In genomic region chr6:122459865-122460416, GRCh38 we compare ENCODE assay signal across 8 cellular contexts. TPM values are rescaled to one million over a fixed set of nuclear protein-coding genes. Genes with fewer than 3 reads are reported as not detected.
A peak's percentile ranks its signal among the peaks of the same experiment; 100 is the strongest.
DNase-seq lines count a peak whose midpoint lies in the region; ATAC-seq, FAIRE-seq and TF ChIP-seq lines count a peak whose summit lies in the region.
"Not testable (repeated sequence)": the region's sequence is repeated elsewhere in the genome, so short reads cannot be mapped to it uniquely, and the experiment has no call there.

No MANE protein-coding gene starts in this region.

- not testable (repeated sequence) for H3K9ac ChIP-seq in HepG2 (ENCODE audit: insufficient read depth, low read depth, low read length)

- not testable (repeated sequence) for H3F3A ChIP-seq in PC-9 (ENCODE audit: insufficient read depth, low read depth)

- H3K4me2 ChIP-seq in A549: 0 out of 3 replicates have a peak overlapping the region, but pooled peaks have one; percentile 1
- peak overlapping the region; percentile 7; the same call in 1 of the 2 replicates for H3K4me2 ChIP-seq in PC-9
- H3K4me2 ChIP-seq in HepG2 (ENCODE audit: low read depth, low read length): not testable (repeated sequence)

- peaks cover 84 to 95% (median 92%) of the 10 kb centered on the region in 3 donors for H3K4me1 Mint-ChIP-seq in CD8-positive, alpha-beta memory T cell
- peaks cover 80% of the 10 kb centered on the region for H3K4me1 Mint-ChIP-seq in activated T-cell treated with anti-CD3 and anti-CD28 coated beads, Interleukin-2, amount 50 U/mL, for 24 hours (ENCODE audit: low read depth)
- H3K4me1 Mint-ChIP-seq in activated naive CD8-positive, alpha-beta T cell treated with anti-CD3 and anti-CD28 coated beads for 36 hours: peaks cover 67% of the 10 kb centered on the region
- peaks cover 64 to 68% of the 10 kb centered on the region in 2 donors for H3K4me1 Mint-ChIP-seq in natural killer cell treated with Interleukin-12 subunit alpha and Interleukin-12 subunit beta and Interleukin-15 and Interleukin-18, amount 100 ng/mL, for 72 hours (ENCODE audit: low read depth in 2 of 2)
- H3K4me1 Mint-ChIP-seq in stimulated activated memory B cell treated with anti-CD40 and anti-IgM and Interleukin-4, amounts not matched to agents 10 μg/mL and 1 μg/mL and 100 μg/mL, for 72 hours: peaks cover 70% of the 10 kb centered on the region

- WGBS in A549 (ENCODE audit: missing lambda C conversion rate): 97% methylated on average over 8 of the region's 8 CpGs
- WGBS in HepG2 (ENCODE audit: low lambda C conversion rate): 97% methylated on average over 8 of the region's 8 CpGs

- TF ChIP-seq EP300 in A549 (IDR thresholded peaks at IDR 0.05); HepG2 (IDR thresholded peaks at IDR 0.05; ENCODE audit: low read depth in 2 of 2, low read length in 2 of 2); HepG2 (CRISPR knock-in tag; IDR thresholded peaks at IDR 0.05; ENCODE audit: borderline replicate concordance): not testable (repeated sequence)

- not testable (repeated sequence) for BruUV-seq in PC-9 (replicated peaks; lab: Mats Ljungman, UMichigan); HepG2 (replicated peaks; lab: Mats Ljungman, UMichigan)

- H3K36me3 Mint-ChIP-seq in CD8-positive, alpha-beta memory T cell: peaks cover 2 to 58% (median 16%) of the 10 kb centered on the region in 3 donors
- H3K36me3 Mint-ChIP-seq in activated T-cell treated with anti-CD3 and anti-CD28 coated beads, Interleukin-2, amount 50 U/mL, for 24 hours (ENCODE audit: low read depth): peaks cover 70% of the 10 kb centered on the region
- H3K36me3 Mint-ChIP-seq in activated naive CD8-positive, alpha-beta T cell treated with anti-CD3 and anti-CD28 coated beads for 36 hours: peaks cover 49% of the 10 kb centered on the region
- peaks cover 16% of the 10 kb centered on the region for H3K36me3 Mint-ChIP-seq in natural killer cell treated with Interleukin-12 subunit alpha and Interleukin-12 subunit beta and Interleukin-15 and Interleukin-18, amount 100 ng/mL, for 72 hours
- H3K36me3 Mint-ChIP-seq in stimulated activated memory B cell treated with anti-CD40 and anti-IgM and Interleukin-4, amounts not matched to agents 10 μg/mL and 1 μg/mL and 100 μg/mL, for 72 hours: peaks cover 47% of the 10 kb centered on the region

- not testable (repeated sequence) for H3K9me2 ChIP-seq in PC-9 (ENCODE audit: insufficient read depth)

- not testable (repeated sequence) for H2AFZ ChIP-seq in PC-9; HepG2 (ENCODE audit: low read length)

- H3K27me3 ChIP-seq in CD8-positive, alpha-beta memory T cell (ENCODE audit: insufficient read depth, low read length, poor library complexity, severe bottlenecking); PC-9 (ENCODE audit: insufficient read depth, low read depth); HepG2 (ENCODE audit: control insufficient read depth in 1 of 2, insufficient read depth in 2 of 2, low read length in 2 of 2): not testable (repeated sequence)

- H3K79me2 ChIP-seq in PC-9 (ENCODE audit: low read depth) (peaks cover 84% of the 10 kb centered on the region), HepG2 (ENCODE audit: insufficient read depth, low read length) (peaks cover 68% of the 10 kb centered on the region)

- not testable (repeated sequence) for ATAC-seq in A549; natural killer cell treated with Interleukin-12 subunit alpha and Interleukin-12 subunit beta and Interleukin-15 and Interleukin-18, amount 100 ng/mL, for 72 hours; stimulated activated memory B cell treated with anti-CD40 and anti-IgM and Interleukin-4, amounts not matched to agents 10 μg/mL and 1 μg/mL and 100 μg/mL, for 72 hours
- peak; percentile 27; the same call in 2 of the 3 replicates for ATAC-seq in HepG2

- H3K36me3 ChIP-seq in CD8-positive, alpha-beta memory T cell (ENCODE audit: insufficient read depth, low read length): peaks cover 12% of the 10 kb centered on the region
- peaks cover 38% of the 10 kb centered on the region for H3K36me3 ChIP-seq in PC-9 (ENCODE audit: low read depth)
- peaks cover 2 to 35% of the 10 kb centered on the region in 2 experiments for H3K36me3 ChIP-seq in HepG2 (replicated peaks in 1 of 2; ENCODE audit: control insufficient read depth in 1 of 2, insufficient read depth in 2 of 2, low read length in 2 of 2)

- TF ChIP-seq CTCF in A549 (IDR thresholded peaks at IDR 0.05); PC-9 (conservative IDR thresholded peaks at IDR 0.05); HepG2 (CRISPR knock-in tag; IDR thresholded peaks at IDR 0.05): not testable (repeated sequence)

- CTCF ChIA-PET in A549 (lab: Yijun Ruan, JAX): interaction anchor here (1.1 to 1.2 kb wide), 2 partner anchors 10 to 34 kb away, joined by 3 to 4 read pairs; no protein-coding TSS in a partner anchor
- CTCF ChIA-PET in CD8-positive, alpha-beta memory T cell (lab: Charles Lee); PC-9 (lab: Charles Lee); HepG2 (lab: Yijun Ruan, JAX; ENCODE audit: low intra/inter-chr PET ratio, low total read pairs): not testable (repeated sequence)

- TF ChIP-seq POLR2A in A549 (IDR thresholded peaks at IDR 0.05; ENCODE audit: low read length); HepG2 (IDR thresholded peaks at IDR 0.05; ENCODE audit: insufficient read depth in 1 of 2, low read depth in 2 of 2, low read length in 2 of 2): not testable (repeated sequence)

- H3K27ac ChIP-seq in A549; CD8-positive, alpha-beta memory T cell (ENCODE audit: low read depth, low read length); PC-9; HepG2 (ENCODE audit: extremely low read length, insufficient read depth, low read length): not testable (repeated sequence)

- H3K4me3 ChIP-seq in A549; CD8-positive, alpha-beta memory T cell (ENCODE audit: low read length); PC-9; HepG2 (replicated peaks in 1 of 3; ENCODE audit: insufficient read depth in 1 of 3, low read depth in 2 of 3, low read length in 3 of 3): not testable (repeated sequence)

- H3K4me1 ChIP-seq in A549: peaks cover 12% of the 10 kb centered on the region
- H3K4me1 ChIP-seq in CD8-positive, alpha-beta memory T cell (ENCODE audit: insufficient read depth, low read length): peaks cover 60% of the 10 kb centered on the region
- H3K4me1 ChIP-seq in PC-9 (replicated peaks; ENCODE audit: insufficient read depth): peaks cover 17% of the 10 kb centered on the region
- H3K4me1 ChIP-seq in HepG2 (ENCODE audit: insufficient read depth, low read length): peaks cover 31% of the 10 kb centered on the region

- H3K27ac Mint-ChIP-seq in CD8-positive, alpha-beta memory T cell: peak overlapping the region in 7 of 8 donors; percentile 5 to 64 (median 33)
- peak overlapping the region; percentile 87 for H3K27ac Mint-ChIP-seq in activated T-cell treated with anti-CD3 and anti-CD28 coated beads, Interleukin-2, amount 50 U/mL, for 24 hours
- peak overlapping the region; percentile 87 for H3K27ac Mint-ChIP-seq in activated naive CD8-positive, alpha-beta T cell treated with anti-CD3 and anti-CD28 coated beads for 36 hours
- peak overlapping the region; percentile 29 to 38 for H3K27ac Mint-ChIP-seq in natural killer cell treated with Interleukin-12 subunit alpha and Interleukin-12 subunit beta and Interleukin-15 and Interleukin-18, amount 100 ng/mL, for 72 hours
- peak overlapping the region; percentile 32 for H3K27ac Mint-ChIP-seq in stimulated activated memory B cell treated with anti-CD40 and anti-IgM and Interleukin-4, amounts not matched to agents 10 μg/mL and 1 μg/mL and 100 μg/mL, for 72 hours

- intact Hi-C loops in PC-9 (cut with micrococcal nuclease; ENCODE audit: unreplicated experiment); HepG2 (cut with micrococcal nuclease; ENCODE audit: unreplicated experiment): not testable (repeated sequence)

- not testable (repeated sequence) for DNase-seq in A549 (ENCODE audit: low read depth in 1 of 2, low spot score in 1 of 2); CD8-positive, alpha-beta memory T cell; PC-9; activated T-cell treated with anti-CD3 and anti-CD28 coated beads, Interleukin-2, amount 50 U/mL, for 24 hours; activated naive CD8-positive, alpha-beta T cell treated with anti-CD3 and anti-CD28 coated beads for 36 hours; HepG2 (ENCODE audit: low spot score); natural killer cell treated with Interleukin-12 subunit alpha and Interleukin-12 subunit beta and Interleukin-15 and Interleukin-18, amount 100 ng/mL, for 72 hours (ENCODE audit: low spot score)

- H3K9me3 ChIP-seq in A549; CD8-positive, alpha-beta memory T cell (ENCODE audit: low read length); PC-9 (ENCODE audit: insufficient read depth, low read depth); HepG2 (ENCODE audit: low read length): not testable (repeated sequence)

- POLR2A ChIA-PET in A549 (lab: Yijun Ruan, JAX); CD8-positive, alpha-beta memory T cell (lab: Charles Lee); PC-9 (lab: Charles Lee; ENCODE audit: unreplicated experiment); HepG2 (lab: Yijun Ruan, JAX): not testable (repeated sequence)

- H4K20me1 ChIP-seq in PC-9 (ENCODE audit: insufficient read depth) (peaks cover 92% of the 10 kb centered on the region), HepG2 (ENCODE audit: insufficient read depth, low read length) (peaks cover 66% of the 10 kb centered on the region)

- FAIRE-seq in A549 (lab: Jason Lieb, UNC); HepG2 (lab: Jason Lieb, UNC): not testable (repeated sequence)

- H3K9me3 Mint-ChIP-seq in CD8-positive, alpha-beta memory T cell; activated T-cell treated with anti-CD3 and anti-CD28 coated beads, Interleukin-2, amount 50 U/mL, for 24 hours; activated naive CD8-positive, alpha-beta T cell treated with anti-CD3 and anti-CD28 coated beads for 36 hours; natural killer cell treated with Interleukin-12 subunit alpha and Interleukin-12 subunit beta and Interleukin-15 and Interleukin-18, amount 100 ng/mL, for 72 hours; stimulated activated memory B cell treated with anti-CD40 and anti-IgM and Interleukin-4, amounts not matched to agents 10 μg/mL and 1 μg/mL and 100 μg/mL, for 72 hours: not testable (repeated sequence)

- H3K4me3 Mint-ChIP-seq in CD8-positive, alpha-beta memory T cell: peak overlapping the region in 6 of 7 donors; percentile 29 to 59 (median 48)
- H3K4me3 Mint-ChIP-seq in activated T-cell treated with anti-CD3 and anti-CD28 coated beads, Interleukin-2, amount 50 U/mL, for 24 hours; activated naive CD8-positive, alpha-beta T cell treated with anti-CD3 and anti-CD28 coated beads for 36 hours; natural killer cell treated with Interleukin-12 subunit alpha and Interleukin-12 subunit beta and Interleukin-15 and Interleukin-18, amount 100 ng/mL, for 72 hours; stimulated activated memory B cell treated with anti-CD40 and anti-IgM and Interleukin-4, amounts not matched to agents 10 μg/mL and 1 μg/mL and 100 μg/mL, for 72 hours: not testable (repeated sequence)

- in situ Hi-C loops in HepG2 (cut with HindIII; ENCODE audit: extremely low pct_ligation_motif_present, low pct_unique_long_range_greater_than_20kb): not testable (repeated sequence)

- TF ChIP-seq RAD21 in A549 (conservative IDR thresholded peaks at IDR 0.05 in 1 of 2, IDR thresholded peaks at IDR 0.05 in 1 of 2); HepG2 (CRISPR knock-in tag; IDR thresholded peaks at IDR 0.05): not testable (repeated sequence)

- H3K27me3 Mint-ChIP-seq in CD8-positive, alpha-beta memory T cell; activated T-cell treated with anti-CD3 and anti-CD28 coated beads, Interleukin-2, amount 50 U/mL, for 24 hours; activated naive CD8-positive, alpha-beta T cell treated with anti-CD3 and anti-CD28 coated beads for 36 hours; natural killer cell treated with Interleukin-12 subunit alpha and Interleukin-12 subunit beta and Interleukin-15 and Interleukin-18, amount 100 ng/mL, for 72 hours; stimulated activated memory B cell treated with anti-CD40 and anti-IgM and Interleukin-4, amounts not matched to agents 10 μg/mL and 1 μg/mL and 100 μg/mL, for 72 hours: not testable (repeated sequence)

RNA-seq across cellular contexts. Expression of gene SERINC1, which starts 11.7 kb away (rescaled TPM):
- polyA plus RNA-seq in A549 (2011; rRNA removed) (85.8 and 112 TPM in 2 replicates), A549 (2017; fragmentation: RNase III; extraction: RNeasy Plus Mini Kit Qiagen cat#74134 plus additional on column Dnase treatment) (62.0 to 76.7 TPM (median 71.6 TPM) in 3 replicates), HepG2 (2011; rRNA removed) (93.5 and 97.7 TPM in 2 replicates)
- 13.6 and 15.9 TPM in 2 replicates for polyA plus RNA-seq in A549 (2012; cell fraction: cytosol; rRNA removed)
- 7.0 and 13.5 TPM in 2 replicates for polyA plus RNA-seq in A549 (2012; cell fraction: nucleus; rRNA removed)
- polyA minus RNA-seq in A549 (2011; rRNA and poly(A)+ RNA removed): 45.5 and 50.5 TPM in 2 replicates
- 10 to 100 TPM; 61.7 to 62.9 TPM for total RNA-seq in CD8-positive, alpha-beta memory T cell
- polyA plus RNA-seq in CD8-positive, alpha-beta memory T cell: 130 TPM
- total RNA-seq in PC-9 (2021) (48.1 and 57.6 TPM in 2 replicates), HepG2 (2016; rRNA removed; fragmentation: Illumina TruSeq; extraction: Trizol) (62.2 and 112 TPM in 2 replicates)
- 10 to 100 TPM; 47.7 to 48.0 TPM for total RNA-seq in activated naive CD8-positive, alpha-beta T cell treated with anti-CD3 and anti-CD28 coated beads for 36 hours
- 5.4 and 6.5 TPM in 2 replicates for total RNA-seq in HepG2 (2016; cell fraction: cytosol; rRNA removed; fragmentation: Illumina TruSeq; extraction: Trizol; ENCODE audit: low read depth)
- total RNA-seq in HepG2 (2016; cell fraction: insoluble cytoplasmic fraction; rRNA removed; fragmentation: Illumina TruSeq; extraction: Trizol): 61.8 and 116 TPM in 2 replicates
- total RNA-seq in HepG2 (2016; cell fraction: membrane; rRNA removed; fragmentation: Illumina TruSeq; extraction: Trizol): 16.8 and 22.0 TPM in 2 replicates
- total RNA-seq in HepG2 (2016; cell fraction: nucleus; rRNA removed; fragmentation: Illumina TruSeq; extraction: Trizol): 87.4 and 101 TPM in 2 replicates
- polyA plus RNA-seq in HepG2 (2011; cell fraction: cytosol; rRNA removed): 47.2 and 97.2 TPM in 2 replicates
- 12.1 and 22.2 TPM in 2 replicates for polyA plus RNA-seq in HepG2 (2011; cell fraction: nucleus; rRNA removed)
- 161 and 173 TPM in 2 replicates for polyA plus RNA-seq in HepG2 (2012)
- polyA plus RNA-seq in HepG2 (2016; cell fraction: cytosol; fragmentation: Illumina TruSeq; extraction: Trizol; ENCODE audit: low read depth): 3.2 and 3.6 TPM in 2 replicates
- polyA plus RNA-seq in HepG2 (2016; cell fraction: insoluble cytoplasmic fraction; fragmentation: Illumina TruSeq; extraction: Trizol; ENCODE audit: low read depth): 47.0 and 52.4 TPM in 2 replicates
- polyA plus RNA-seq in HepG2 (2016; cell fraction: membrane; fragmentation: Illumina TruSeq; extraction: Trizol; ENCODE audit: low read depth): 6.6 and 9.2 TPM in 2 replicates
- polyA plus RNA-seq in HepG2 (2016; cell fraction: nucleus; fragmentation: Illumina TruSeq; extraction: Trizol; ENCODE audit: insufficient read depth, low read depth): 94.6 and 98.2 TPM in 2 replicates
- 37.1 and 104 TPM in 2 replicates for polyA minus RNA-seq in HepG2 (2011; rRNA and poly(A)+ RNA removed; ENCODE audit: low replicate concordance)
- 116 and 151 TPM in 2 replicates for polyA minus RNA-seq in HepG2 (2011; cell fraction: cytosol; rRNA and poly(A)+ RNA removed)
- 74.0 and 95.7 TPM in 2 replicates for polyA minus RNA-seq in HepG2 (2011; cell fraction: nucleus; rRNA and poly(A)+ RNA removed)
- total RNA-seq in natural killer cell treated with Interleukin-12 subunit alpha and Interleukin-12 subunit beta and Interleukin-15 and Interleukin-18, amount 100 ng/mL, for 72 hours: 10 to 100 TPM; 38.0 to 70.6 TPM

Comparison
In these comparisons a context has a peak if more than half of its experiments do, and no peak if none do; other contexts are left out.
1. H3K27ac Mint-ChIP-seq: peak in every context shown above with its lines; median percentile 87 in activated T-cell treated with anti-CD3 and anti-CD28 coated beads, Interleukin-2, amount 50 U/mL, for 24 hours; 87 in activated naive CD8-positive, alpha-beta T cell treated with anti-CD3 and anti-CD28 coated beads for 36 hours; 34 in natural killer cell treated with Interleukin-12 subunit alpha and Interleukin-12 subunit beta and Interleukin-15 and Interleukin-18, amount 100 ng/mL, for 72 hours; 33 in CD8-positive, alpha-beta memory T cell; 32 in stimulated activated memory B cell treated with anti-CD40 and anti-IgM and Interleukin-4, amounts not matched to agents 10 μg/mL and 1 μg/mL and 100 μg/mL, for 72 hours.